ENCODE assay signal across 8 cellular contexts in genomic region chr14:105167303-105168092, GRCh38. TPM values are rescaled to one million over a fixed set of nuclear protein-coding genes. Genes with fewer than 3 reads are reported as not detected.
A peak's percentile ranks its signal among the peaks of the same experiment; 100 is the strongest.
DNase-seq lines count a peak whose midpoint lies in the region; ATAC-seq, FAIRE-seq and TF ChIP-seq lines count a peak whose summit lies in the region.

No MANE protein-coding gene starts in this region.

- no peaks in the 10 kb centered on the region for H3K36me3 Mint-ChIP-seq in activated naive CD8-positive, alpha-beta T cell treated with anti-CD3 and anti-CD28 coated beads, Interleukin-2, amount 10 ng/mL, durations not matched to agents 7 days and 5 days

- H3K27ac ChIP-seq in 22Rv1: peak overlapping the region; percentile 67

- intact Hi-C loops in posterior cingulate gyrus (cut with DNase I): loop anchor here (5.0 kb wide), 1 partner anchor 75 kb away; no protein-coding TSS in a partner anchor

- peaks cover 6% of the 10 kb centered on the region for H3K4me1 ChIP-seq in HAP-1

- H3K36me3 ChIP-seq in HAP-1 (replicated peaks): peaks cover 15% of the 10 kb centered on the region

- no peaks in the 10 kb centered on the region for H3K9me3 Mint-ChIP-seq in activated naive CD8-positive, alpha-beta T cell treated with anti-CD3 and anti-CD28 coated beads, Interleukin-2, amount 10 ng/mL, durations not matched to agents 7 days and 5 days

- H3K27me3 ChIP-seq in HAP-1 (ENCODE audit: low read depth): no peaks in the 10 kb centered on the region

- H3K9me3 ChIP-seq in HAP-1: no peaks in the 10 kb centered on the region

- H3K4me3 Mint-ChIP-seq in activated naive CD8-positive, alpha-beta T cell treated with anti-CD3 and anti-CD28 coated beads, Interleukin-2, amount 10 ng/mL, durations not matched to agents 7 days and 5 days: peak overlapping the region; percentile 40

- DNase-seq in HAP-1 (ENCODE audit: low spot score in 2 of 2) (peak; percentile 20 to 68), left lobe of liver (ENCODE audit: low spot score) (no peak), urothelium cell line (ENCODE audit: low spot score) (no peak), posterior cingulate gyrus (no peak), hippocampal formation (lab: John Stamatoyannopoulos, UW) (no peak)
- no peak for DNase-seq in activated naive CD8-positive, alpha-beta T cell treated with anti-CD3 and anti-CD28 coated beads, Interleukin-2, amount 10 ng/mL, durations not matched to agents 7 days and 5 days

- no peak overlapping the region for H3K27ac Mint-ChIP-seq in activated naive CD8-positive, alpha-beta T cell treated with anti-CD3 and anti-CD28 coated beads, Interleukin-2, amount 10 ng/mL, durations not matched to agents 7 days and 5 days

- H3K27me3 Mint-ChIP-seq in activated naive CD8-positive, alpha-beta T cell treated with anti-CD3 and anti-CD28 coated beads, Interleukin-2, amount 10 ng/mL, durations not matched to agents 7 days and 5 days: peaks cover 17% of the 10 kb centered on the region

- TF ChIP-seq CTCF in 22Rv1 (IDR thresholded peaks at IDR 0.05): peak; percentile 83

- FAIRE-seq in urothelium cell line (lab: Jason Lieb, UNC): no peak

- peak overlapping the region; percentile 51 for H3K4me3 ChIP-seq in HAP-1

- POLR2A ChIA-PET in activated naive CD8-positive, alpha-beta T cell treated with anti-CD3 and anti-CD28 coated beads, Interleukin-2, amount 10 ng/mL, durations not matched to agents 7 days and 5 days (lab: Charles Lee): no interaction called here

- no peak for ATAC-seq in activated naive CD8-positive, alpha-beta T cell treated with anti-CD3 and anti-CD28 coated beads, Interleukin-2, amount 10 ng/mL, durations not matched to agents 7 days and 5 days (ENCODE audit: low read depth)
- peak; percentile 16 for ATAC-seq in left lobe of liver
- no peak for ATAC-seq in GM21367 (IDR thresholded peaks at IDR 0.05; ENCODE audit: unreplicated experiment)

- in situ Hi-C loops in HAP-1 (cut with MboI; ENCODE audit: low sequenced_read_pairs): no loop called here

- H3K4me1 Mint-ChIP-seq in activated naive CD8-positive, alpha-beta T cell treated with anti-CD3 and anti-CD28 coated beads, Interleukin-2, amount 10 ng/mL, durations not matched to agents 7 days and 5 days: peaks cover 6% of the 10 kb centered on the region

RNA-seq across cellular contexts. Expression of gene JAG2, which starts 1.1 kb away (rescaled TPM):
- total RNA-seq in activated naive CD8-positive, alpha-beta T cell treated with anti-CD3 and anti-CD28 coated beads, Interleukin-2, amount 10 ng/mL, durations not matched to agents 7 days and 5 days: 1 to 10 TPM; 1.8 to 3.2 TPM
- total RNA-seq in left lobe of liver: 1.3 TPM

RNA-seq across cellular contexts. Expression of gene NUDT14, which starts 13.6 kb away (rescaled TPM):
- 10 to 100 TPM; 23.3 to 28.0 TPM for total RNA-seq in activated naive CD8-positive, alpha-beta T cell treated with anti-CD3 and anti-CD28 coated beads, Interleukin-2, amount 10 ng/mL, durations not matched to agents 7 days and 5 days
- total RNA-seq in left lobe of liver: 11.5 TPM

Comparison
In these comparisons a context has a peak if more than half of its experiments do, and no peak if none do; other contexts are left out.
1. DNase-seq: peak in HAP-1 (2 of 2); none in activated naive CD8-positive, alpha-beta T cell treated with anti-CD3 and anti-CD28 coated beads, Interleukin-2, amount 10 ng/mL, durations not matched to agents 7 days and 5 days (single experiment), left lobe of liver (single experiment), urothelium cell line (single experiment), posterior cingulate gyrus (0 of 10) and hippocampal formation (0 of 2).